Comparison of ENCODE assay signal across 16 cellular contexts in genomic region chr14:90629471-90629870, GRCh38.
DNase-seq lines count a peak whose midpoint lies in the region; ATAC-seq and TF ChIP-seq lines count a peak whose summit lies in the region.
"Had no signal": no experiment of that assay in that cellular context is flagged by ENCODE, and none has a peak within 500 bp of the region (broad histone marks: within the 10 kb centered on the region; RNA-seq: fewer than 3 reads in every experiment).

No MANE protein-coding gene starts in this region.

- WGBS in prostate gland = 49% methylated on average over 9 of the region's 9 CpGs

- H3K4me3 ChIP-seq in right atrium auricular region (no peak overlapping the region), epithelial cell of esophagus (ENCODE audit: low read length) (no peak overlapping the region), prostate gland (no peak overlapping the region)
- H3K4me3 ChIP-seq: gastroesophageal sphincter had no signal

- no peaks in the 10 kb centered on the region for H3K36me3 ChIP-seq in right atrium auricular region
- H3K36me3 ChIP-seq in prostate gland = no peaks in the 10 kb centered on the region
- H3K36me3 ChIP-seq: gastroesophageal sphincter had no signal

- no peaks in the 10 kb centered on the region for H3K36me3 Mint-ChIP-seq in activated naive CD8-positive, alpha-beta T cell treated with anti-CD3 and anti-CD28 coated beads, Interleukin-2, amount 50 U/mL, for 24 hours (ENCODE audit: low read depth)
- H3K36me3 Mint-ChIP-seq in activated naive CD4-positive, alpha-beta T cell treated with anti-CD3 and anti-CD28 coated beads for 36 hours (ENCODE audit: low read depth) = no peaks in the 10 kb centered on the region

- no peak for DNase-seq in right atrium auricular region (ENCODE audit: low spot score)
- DNase-seq in Right ventricle myocardium inferior (ENCODE audit: missing footprints) = no peak
- peak; percentile 21 for DNase-seq in epithelial cell of esophagus (ENCODE audit: low read depth)
- peak; percentile 61 for DNase-seq in prostate gland (ENCODE audit: low spot score)
- no peak for DNase-seq in activated naive CD8-positive, alpha-beta T cell treated with anti-CD3 and anti-CD28 coated beads, Interleukin-2, amount 50 U/mL, for 24 hours
- DNase-seq in activated naive CD4-positive, alpha-beta T cell treated with anti-CD3 and anti-CD28 coated beads for 36 hours = no peak
- no peak for DNase-seq in Kasumi-1 (lab: John Stamatoyannopoulos, UW)
- DNase-seq: activated CD4-positive, alpha-beta T cell treated with anti-CD3 and anti-CD28 coated beads, Interleukin-2, amount 50 U/mL, for 4 hours; activated naive CD4-positive, alpha-beta T cell treated with anti-CD3 and anti-CD28 coated beads, Interleukin-2, amount 50 U/mL, for 16 hours; DMS53; NCI-H146; NCI-H345 had no signal

- H3K27ac ChIP-seq in right atrium auricular region (peak overlapping the region; percentile 17 to 74), prostate gland (no peak overlapping the region)
- H3K27ac ChIP-seq: C4-2B, epithelial cell of prostate had no signal

- TF ChIP-seq POLR2A in prostate gland (IDR thresholded peaks at IDR 0.05) = no peak

- no peaks in the 10 kb centered on the region for H3K27me3 Mint-ChIP-seq in activated naive CD8-positive, alpha-beta T cell treated with anti-CD3 and anti-CD28 coated beads, Interleukin-2, amount 50 U/mL, for 24 hours
- no peaks in the 10 kb centered on the region for H3K27me3 Mint-ChIP-seq in activated naive CD4-positive, alpha-beta T cell treated with anti-CD3 and anti-CD28 coated beads for 36 hours (ENCODE audit: low read depth)

- H3K4me1 Mint-ChIP-seq in activated naive CD8-positive, alpha-beta T cell treated with anti-CD3 and anti-CD28 coated beads, Interleukin-2, amount 50 U/mL, for 24 hours = peaks cover 6% of the 10 kb centered on the region
- no peaks in the 10 kb centered on the region for H3K4me1 Mint-ChIP-seq in activated naive CD4-positive, alpha-beta T cell treated with anti-CD3 and anti-CD28 coated beads for 36 hours (ENCODE audit: low read depth)

- H3K9me3 ChIP-seq in right atrium auricular region (no peaks in the 10 kb centered on the region), prostate gland (no peaks in the 10 kb centered on the region)
- H3K9me3 ChIP-seq: gastroesophageal sphincter had no signal

- no peak overlapping the region for H3K4me3 Mint-ChIP-seq in activated naive CD8-positive, alpha-beta T cell treated with anti-CD3 and anti-CD28 coated beads, Interleukin-2, amount 50 U/mL, for 24 hours
- H3K4me3 Mint-ChIP-seq in activated naive CD4-positive, alpha-beta T cell treated with anti-CD3 and anti-CD28 coated beads for 36 hours = no peak overlapping the region

- ATAC-seq in Right ventricle myocardium inferior (no peak), HG02759 (IDR thresholded peaks at IDR 0.05; ENCODE audit: unreplicated experiment) (no peak)
- ATAC-seq in activated naive CD8-positive, alpha-beta T cell treated with anti-CD3 and anti-CD28 coated beads, Interleukin-2, amount 50 U/mL, for 24 hours = no peak
- ATAC-seq: gastroesophageal sphincter had no signal

- H3K27me3 ChIP-seq in right atrium auricular region (no peaks in the 10 kb centered on the region), prostate gland (replicated peaks; ENCODE audit: insufficient read depth) (no peaks in the 10 kb centered on the region)
- H3K27me3 ChIP-seq: gastroesophageal sphincter had no signal

- H3K4me1 ChIP-seq in right atrium auricular region (peaks cover 0 to 57% of the 10 kb centered on the region in 2 donors), prostate gland (replicated peaks) (peaks cover 14% of the 10 kb centered on the region)

- no peaks in the 10 kb centered on the region for H3K9me3 Mint-ChIP-seq in activated naive CD8-positive, alpha-beta T cell treated with anti-CD3 and anti-CD28 coated beads, Interleukin-2, amount 50 U/mL, for 24 hours
- no peaks in the 10 kb centered on the region for H3K9me3 Mint-ChIP-seq in activated naive CD4-positive, alpha-beta T cell treated with anti-CD3 and anti-CD28 coated beads for 36 hours

- CTCF ChIA-PET in activated naive CD4-positive, alpha-beta T cell treated with anti-CD3 and anti-CD28 coated beads for 36 hours (lab: Charles Lee) = interaction anchor here (1.8 kb wide), 1 partner anchor 68 kb away, joined by 5 read pairs; no protein-coding TSS in a partner anchor

- TF ChIP-seq CTCF in right atrium auricular region (IDR thresholded peaks at IDR 0.05) = no peak
- TF ChIP-seq CTCF in epithelial cell of esophagus (IDR thresholded peaks at IDR 0.05; ENCODE audit: insufficient read depth, low read depth, low read length, missing control alignments) = no peak
- TF ChIP-seq CTCF in prostate gland (IDR thresholded peaks at IDR 0.05) = no peak

- no peak overlapping the region for H3K27ac Mint-ChIP-seq in activated naive CD8-positive, alpha-beta T cell treated with anti-CD3 and anti-CD28 coated beads, Interleukin-2, amount 50 U/mL, for 24 hours
- no peak overlapping the region for H3K27ac Mint-ChIP-seq in activated naive CD4-positive, alpha-beta T cell treated with anti-CD3 and anti-CD28 coated beads for 36 hours

- intact Hi-C loops in Right ventricle myocardium inferior (cut with DNase I) = loop anchor here (5.0 kb wide), 1 partner anchor 68 kb away; no protein-coding TSS in a partner anchor
- intact Hi-C loops in prostate gland (cut with DNase I) = loop anchor here (10.0 kb wide), 1 partner anchor 225 kb away; no protein-coding TSS in a partner anchor
- intact Hi-C loops in activated naive CD4-positive, alpha-beta T cell treated with anti-CD3 and anti-CD28 coated beads for 36 hours (cut with micrococcal nuclease) = no loop called here

Comparison
In these comparisons a context has a peak if more than half of its experiments do, and no peak if none do; other contexts are left out.
1. DNase-seq: peak in epithelial cell of esophagus (single experiment) and prostate gland (single experiment); none in right atrium auricular region (single experiment), Right ventricle myocardium inferior (single experiment), activated naive CD8-positive, alpha-beta T cell treated with anti-CD3 and anti-CD28 coated beads, Interleukin-2, amount 50 U/mL, for 24 hours (single experiment), activated naive CD4-positive, alpha-beta T cell treated with anti-CD3 and anti-CD28 coated beads for 36 hours (single experiment) and Kasumi-1 (0 of 2).
2. H3K27ac ChIP-seq: peak in right atrium auricular region (2 of 2); none in prostate gland (0 of 2).